ENCODE assay signal across 20 cellular contexts in the genomic region with DNA sequence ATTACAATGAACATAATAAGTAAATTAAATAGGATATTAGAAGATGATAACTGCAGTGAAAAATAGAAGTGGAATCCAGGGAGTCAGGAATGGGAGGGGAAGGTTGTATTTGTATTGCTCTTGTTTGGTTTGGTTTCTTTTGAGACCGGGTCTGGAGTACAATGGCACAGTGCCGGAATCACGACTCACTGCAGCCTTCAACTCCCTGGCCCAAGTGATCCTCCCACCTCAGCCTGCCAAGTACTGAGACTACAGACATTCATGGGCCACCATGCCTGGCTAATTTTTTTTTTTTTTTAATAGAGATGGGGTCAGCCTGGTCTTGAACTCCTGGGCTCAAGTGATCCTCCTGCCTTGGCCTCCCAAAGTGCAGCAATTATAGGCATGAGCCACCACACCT.
"Had no signal": no experiment of that assay in that cellular context is flagged by ENCODE, and none has a peak within 500 bp of the region (broad histone marks: within the 10 kb centered on the region; RNA-seq: fewer than 3 reads in every experiment).

No MANE protein-coding gene starts in this region.

- DNase-seq: activated CD4-positive, alpha-beta memory T cell treated with anti-CD3 and anti-CD28 coated beads for 36 hours; activated gamma-delta T cell treated with Interleukin-2 at 50 U/mL for 16 hours; activated T-cell treated with anti-CD3 and anti-CD28 coated beads, Interleukin-2, amount 50 U/mL, for 48 hours; dermis blood vessel endothelial cell; effector memory CD8-positive, alpha-beta T cell; hippocampal formation; kidney; left ventricle myocardium superior; mesenchymal stem cell; naive thymus-derived CD8-positive, alpha-beta T cell; pancreas; stimulated activated CD4-positive, alpha-beta T cell treated with anti-CD3 and anti-CD28 coated beads, Interleukin-12 subunit alpha, Interleukin-12 subunit beta, amount 100 ng/mL, for 4 hours; stimulated activated CD4-positive, alpha-beta T cell treated with anti-CD3 and anti-CD28 coated beads, Interleukin-2, amount 100 ng/mL, for 24 hours; T-helper 9 cell; uterus had no signal

- H3K27ac ChIP-seq: ascending aorta, breast epithelium, epithelial cell of prostate, pancreas, tibial nerve, uterus had no signal

- H3K4me3 ChIP-seq: ascending aorta, breast epithelium, pancreas, tibial nerve, uterus had no signal

- ATAC-seq: activated CD4-positive, CD25-positive, alpha-beta regulatory T cell treated with anti-CD3 and anti-CD28 coated beads, Interleukin-2, amount 50 U/mL, for 24 hours; effector memory CD8-positive, alpha-beta T cell; left ventricle myocardium superior; naive thymus-derived CD8-positive, alpha-beta T cell; pancreas had no signal

- H3K4me1 ChIP-seq: ascending aorta, breast epithelium, pancreas, tibial nerve, uterus had no signal

- H3K36me3 ChIP-seq: breast epithelium, uterus had no signal

- H3K9me3 ChIP-seq: ascending aorta, breast epithelium, pancreas, tibial nerve, uterus had no signal

- H3K27me3 ChIP-seq: ascending aorta, breast epithelium, pancreas, tibial nerve, uterus had no signal
